21 cellular contexts compared by ENCODE assay signal in genomic region chr16:85323961-85324253, GRCh38.
A peak's percentile ranks its signal among the peaks of the same experiment; 100 is the strongest.
DNase-seq lines count a peak whose midpoint lies in the region; ATAC-seq, FAIRE-seq and TF ChIP-seq lines count a peak whose summit lies in the region.
"Had no signal": no experiment of that assay in that cellular context is flagged by ENCODE, and none has a peak within 500 bp of the region (broad histone marks: within the 10 kb centered on the region; RNA-seq: fewer than 3 reads in every experiment).

No MANE protein-coding gene starts in this region.

- DNase-seq in adrenal gland (no peak), H1 (ENCODE audit: low read depth in 1 of 2, low spot score in 2 of 2) (no peak), thoracic aorta (ENCODE audit: low spot score) (no peak), globus pallidus (ENCODE audit: low spot score) (no peak), prostate gland (ENCODE audit: low spot score) (no peak), MV-4-11 (lab: John Stamatoyannopoulos, UW) (no peak)
- DNase-seq: CD4-positive, alpha-beta memory T cell; COR-L47; DMS53; GM23248; H9; HFFc6; KG1; MG63; NCI-H2029; NCI-H2227 treated with DMSO at 0.1 percent for 48 hours; NCI-H526 treated with DMSO at 0.1 percent for 48 hours; SIG-M5; SK-N-SH had no signal

- H2BK20ac ChIP-seq in H1 (ENCODE audit: low read length), result no peak overlapping the region

- H3K23me2 ChIP-seq in H1 (ENCODE audit: low read depth, low read length), result no peaks in the 10 kb centered on the region; the same call in 1 of the 2 replicates

- no peak overlapping the region for H3K4ac ChIP-seq in H1 (replicated peaks; ENCODE audit: insufficient read length, low read depth, low read length)

- FAIRE-seq in H1 (lab: Jason Lieb, UNC), result no peak
- FAIRE-seq: HTR-8/SVneo had no signal

- CTCF ChIA-PET in H1 (lab: Charles Lee; ENCODE audit: partially characterized antibody), result interaction anchor here (0.8 to 5.0 kb wide), 11 partner anchors 7 to 233 kb away, joined by 3 to 18 read pairs (median 5); no protein-coding TSS in a partner anchor

- TF ChIP-seq POLR2A in adrenal gland (IDR thresholded peaks at IDR 0.05), result no peak
- TF ChIP-seq POLR2A in H1 (IDR thresholded peaks at IDR 0.05; ENCODE audit: control extremely low read depth in 1 of 2, low read depth in 2 of 2, low read length in 2 of 2), result no peak
- no peak for TF ChIP-seq POLR2A in prostate gland (IDR thresholded peaks at IDR 0.05)

- no peak overlapping the region for H2BK120ac ChIP-seq in H1 (replicated peaks; ENCODE audit: low read depth, low read length)

- H3K4me3 ChIP-seq in adrenal gland (no peak overlapping the region), H1 (ENCODE audit: extremely low read depth in 1 of 4, insufficient read depth in 2 of 4, low read depth in 3 of 4, low read length in 4 of 4) (no peak overlapping the region), thoracic aorta (no peak overlapping the region), prostate gland (no peak overlapping the region)
- H3K4me3 ChIP-seq: GM23248, MG63 had no signal

- H3K27me3 ChIP-seq in adrenal gland (no peaks in the 10 kb centered on the region), H1 (replicated peaks in 1 of 4; ENCODE audit: control insufficient read depth in 3 of 4, extremely low read depth in 1 of 4, insufficient read depth in 3 of 4, low read length in 3 of 4) (peaks cover 0 to 5% (median 0%) of the 10 kb centered on the region in 4 experiments; a peak in 3 of 7 replicates), thoracic aorta (replicated peaks; ENCODE audit: insufficient read depth) (no peaks in the 10 kb centered on the region), prostate gland (replicated peaks; ENCODE audit: insufficient read depth) (no peaks in the 10 kb centered on the region)
- H3K27me3 ChIP-seq: MG63 had no signal

- peak overlapping the region; percentile 91; the same call in 1 of the 2 replicates for H3K27ac ChIP-seq in C4-2B
- H3K27ac ChIP-seq in adrenal gland, result peak overlapping the region in 3 of 5 donors; percentile 80 to 96 (median 92)
- no peak overlapping the region for H3K27ac ChIP-seq in H1 (ENCODE audit: low read depth, low read length)
- H3K27ac ChIP-seq in thoracic aorta, result peak overlapping the region; percentile 75 to 96
- H3K27ac ChIP-seq in prostate gland, result no peak overlapping the region

- no peak overlapping the region for H3K56ac ChIP-seq in H1 (replicated peaks; ENCODE audit: insufficient read length, low read depth, low read length)

- intact Hi-C loops in adrenal gland (cut with DNase I) (no loop called here), prostate gland (cut with DNase I) (loop anchor here (5.0 kb wide), 2 partner anchors 68 to 288 kb away; partner anchors contain the start of gene GSE1)

- H2BK5ac ChIP-seq in H1 (ENCODE audit: low read depth, low read length), result no peak overlapping the region

- peaks cover 0 to 2% of the 10 kb centered on the region in 2 experiments for H4K20me1 ChIP-seq in H1 (replicated peaks in 1 of 2; ENCODE audit: control insufficient read depth in 1 of 2, insufficient read depth in 2 of 2, low read length in 2 of 2)

- no peak overlapping the region for H4K5ac ChIP-seq in H1 (ENCODE audit: insufficient read length, low read depth, low read length)

- H3K14ac ChIP-seq in H1 (ENCODE audit: insufficient read length), result no peak overlapping the region

- no peaks in the 10 kb centered on the region for H3K79me1 ChIP-seq in H1 (ENCODE audit: low read depth, low read length)

- WGBS in adrenal gland, 4 donors, result 85 to 94% (median 90%) methylated on average over 7 to 10 of the region's 10 CpGs
- 92% methylated on average over 10 of the region's 10 CpGs; no CpG with 5 or more reads in 1 of the 2 experiments for WGBS in H1 (ENCODE audit: extremely low coverage in 1 of 2, insufficient coverage in 1 of 2, insufficient read length in 1 of 2, insufficient replicate concordance in 2 of 2, low coverage in 1 of 2, low lambda C conversion rate in 2 of 2, missing lambda C conversion rate in 1 of 2), 2 experiments
- WGBS in prostate gland, result 99% methylated on average over 10 of the region's 10 CpGs

- H2BK12ac ChIP-seq in H1 (ENCODE audit: low read depth, low read length), result peak overlapping the region; percentile 33; the same call in 1 of the 2 replicates

- peak overlapping the region; percentile 26; the same call in 1 of the 2 replicates for H2AK5ac ChIP-seq in H1 (ENCODE audit: low read depth, low read length)

- H3K4me1 ChIP-seq in adrenal gland (replicated peaks in 1 of 2) (peaks cover 26 to 43% of the 10 kb centered on the region in 2 donors), H1 (replicated peaks in 1 of 4; ENCODE audit: control insufficient read depth in 3 of 4, insufficient read depth in 4 of 4, low read length in 3 of 4) (peaks cover 0 to 14% (median 13%) of the 10 kb centered on the region in 4 experiments; a peak in 6 of 7 replicates), thoracic aorta (ENCODE audit: control insufficient read depth in 1 of 2, low read depth in 2 of 2) (peaks cover 30 to 63% of the 10 kb centered on the region in 2 donors), prostate gland (replicated peaks) (peaks cover 17% of the 10 kb centered on the region)

- H3K23ac ChIP-seq in H1 (ENCODE audit: insufficient read length), result no peak overlapping the region

- H4K8ac ChIP-seq in H1 (ENCODE audit: extremely low read depth, insufficient read depth, low read length), result no peak overlapping the region

- no peak for TF ChIP-seq CTCF in C4-2B (conservative IDR thresholded peaks at IDR 0.05)
- no peak for TF ChIP-seq CTCF in adrenal gland (IDR thresholded peaks at IDR 0.05)
- no peak for TF ChIP-seq CTCF in H1 (IDR thresholded peaks at IDR 0.05; ENCODE audit: control extremely low read depth in 1 of 3, insufficient read depth in 1 of 3, low read depth in 1 of 3, low read length in 3 of 3)
- TF ChIP-seq CTCF in thoracic aorta (IDR thresholded peaks at IDR 0.05), result no peak
- no peak for TF ChIP-seq CTCF in prostate gland (IDR thresholded peaks at IDR 0.05)

- H3K9me3 ChIP-seq in adrenal gland (replicated peaks in 1 of 3), result no peaks in the 10 kb centered on the region
- H3K9me3 ChIP-seq in H1 (ENCODE audit: insufficient read depth in 2 of 2, low read depth in 1 of 2, low read length in 1 of 2), result no peaks in the 10 kb centered on the region
- H3K9me3 ChIP-seq in thoracic aorta, result no peaks in the 10 kb centered on the region
- H3K9me3 ChIP-seq in prostate gland, result no peaks in the 10 kb centered on the region
- H3K9me3 ChIP-seq: MG63, SK-N-SH had no signal

- no peak overlapping the region for H3K18ac ChIP-seq in H1 (ENCODE audit: extremely low read depth, low read length)

- POLR2A ChIA-PET in H1 (lab: Charles Lee; ENCODE audit: partially characterized antibody), result interaction anchor here (0.6 kb wide), 1 partner anchor 1490 kb away, joined by 3 read pairs; no protein-coding TSS in a partner anchor

- no peak for ATAC-seq in thoracic aorta (ENCODE audit: insufficient number of reproducible peaks, low FRiP score, low read depth)

- H3K36me3 ChIP-seq in adrenal gland (replicated peaks in 1 of 2), result no peaks in the 10 kb centered on the region
- H3K36me3 ChIP-seq in H1 (ENCODE audit: control insufficient read depth in 2 of 4, insufficient read depth in 4 of 4, low read length in 3 of 4), result no peaks in the 10 kb centered on the region
- no peaks in the 10 kb centered on the region for H3K36me3 ChIP-seq in thoracic aorta
- H3K36me3 ChIP-seq in prostate gland, result no peaks in the 10 kb centered on the region
- H3K36me3 ChIP-seq: MG63 had no signal

- TF ChIP-seq RAD21 in H1 (IDR thresholded peaks at IDR 0.05 in 1 of 2, conservative IDR thresholded peaks at IDR 0.05 in 1 of 2; ENCODE audit: low read depth in 2 of 2, low read length in 2 of 2), result no peak

- no peak overlapping the region for H2AFZ ChIP-seq in H1 (ENCODE audit: low read length)
- H2AFZ ChIP-seq: GM23248 had no signal

- no peak overlapping the region for H4K91ac ChIP-seq in H1 (replicated peaks; ENCODE audit: insufficient read length, low read length)

- H3K9ac ChIP-seq in H1 (replicated peaks in 1 of 4; ENCODE audit: extremely low read depth in 1 of 4, low read depth in 3 of 4, low read length in 3 of 4), result no peak overlapping the region
- H3K9ac ChIP-seq: SK-N-SH had no signal

- no peak for TF ChIP-seq EP300 in H1 (IDR thresholded peaks at IDR 0.05; ENCODE audit: borderline replicate concordance in 1 of 2, low read depth in 2 of 2, low read length in 2 of 2)

- no peak overlapping the region for H2BK15ac ChIP-seq in H1 (ENCODE audit: low read length)

- H3K4me2 ChIP-seq in H1 (ENCODE audit: insufficient read depth in 1 of 2, low read depth in 2 of 2, low read length in 2 of 2), result no peak overlapping the region
- H3K4me2 ChIP-seq: SK-N-SH had no signal

- H3K79me2 ChIP-seq in H1 (ENCODE audit: control insufficient read depth in 1 of 2, insufficient read depth in 2 of 2, low read length in 2 of 2), result no peaks in the 10 kb centered on the region

TF ChIP-seq in H1, 55 proteins besides CTCF, POLR2A, EP300 and RAD21 (continues in another document):
- TF ChIP-seq JUN (IDR thresholded peaks at IDR 0.05; ENCODE audit: low read depth, low read length) (no peak), CREB1 (IDR thresholded peaks at IDR 0.05) (no peak), HDAC6 (IDR thresholded peaks at IDR 0.05; ENCODE audit: low read depth, low read length) (no peak), SIN3A (conservative IDR thresholded peaks at IDR 0.05 in 1 of 2, IDR thresholded peaks at IDR 0.05 in 1 of 2; ENCODE audit: low read depth in 1 of 2, low read length in 2 of 2) (no peak), NRF1 (IDR thresholded peaks at IDR 0.05; ENCODE audit: low read depth, low read length) (no peak), ATF3 (IDR thresholded peaks at IDR 0.05; ENCODE audit: insufficient read depth, low read depth, low read length) (no peak), KDM4A (IDR thresholded peaks at IDR 0.05; ENCODE audit: low read depth, low read length, severe bottlenecking) (no peak), CHD1 (IDR thresholded peaks at IDR 0.05; ENCODE audit: low read depth, low read length) (no peak), USF2 (IDR thresholded peaks at IDR 0.05; ENCODE audit: low read length) (no peak), SRF (IDR thresholded peaks at IDR 0.05; ENCODE audit: low read depth, low read length) (no peak)

Comparison
In these comparisons a context has a peak if more than half of its experiments do, and no peak if none do; other contexts are left out.
1. H3K27ac ChIP-seq: peak in C4-2B (single experiment), adrenal gland (3 of 5) and thoracic aorta (2 of 2); none in H1 (single experiment) and prostate gland (0 of 2).